In genomic region chr1:31769720-31770390, GRCh38 we compare ENCODE assay signal across 11 cellular contexts. TPM values are rescaled to one million over a fixed set of nuclear protein-coding genes. Genes with fewer than 3 reads are reported as not detected.
DNase-seq lines count a peak whose midpoint lies in the region; ATAC-seq and TF ChIP-seq lines count a peak whose summit lies in the region.
"Had no signal": no experiment of that assay in that cellular context is flagged by ENCODE, and none has a peak within 500 bp of the region (broad histone marks: within the 10 kb centered on the region; RNA-seq: fewer than 3 reads in every experiment).

No MANE protein-coding gene starts in this region.

- H3K4me1 Mint-ChIP-seq in neural crest cell: peaks cover 12% of the 10 kb centered on the region

- no peak overlapping the region for H3K4me3 ChIP-seq in body of pancreas
- H3K4me3 ChIP-seq: thoracic aorta had no signal

- no peak overlapping the region for H3K27ac ChIP-seq in body of pancreas
- H3K27ac ChIP-seq: thoracic aorta had no signal

- H3K27me3 Mint-ChIP-seq in neural crest cell (ENCODE audit: low read depth): peaks cover 80% of the 10 kb centered on the region

- peaks cover 17% of the 10 kb centered on the region for H3K4me1 ChIP-seq in body of pancreas

- no peaks in the 10 kb centered on the region for H3K9me3 ChIP-seq in body of pancreas
- H3K9me3 ChIP-seq: thoracic aorta had no signal

- peak overlapping the region; percentile 17 for H3K4me3 Mint-ChIP-seq in neural crest cell

- no peak overlapping the region for H3K27ac Mint-ChIP-seq in neural crest cell (ENCODE audit: unreplicated experiment)

- ATAC-seq in body of pancreas: peak; percentile 7
- no peak for ATAC-seq in HG03196 (IDR thresholded peaks at IDR 0.05; ENCODE audit: unreplicated experiment)
- ATAC-seq in HG02678 (IDR thresholded peaks at IDR 0.05; ENCODE audit: unreplicated experiment): no peak

- H3K27me3 ChIP-seq in body of pancreas: peaks cover 0 to 19% of the 10 kb centered on the region in 2 donors

- no peak for TF ChIP-seq CTCF in body of pancreas (IDR thresholded peaks at IDR 0.05)
- TF ChIP-seq CTCF in neural crest cell (conservative IDR thresholded peaks at IDR 0.05): no peak

- no peaks in the 10 kb centered on the region for H3K36me3 ChIP-seq in body of pancreas (replicated peaks in 1 of 2; ENCODE audit: insufficient read depth in 1 of 2, low read depth in 2 of 2)
- H3K36me3 ChIP-seq: thoracic aorta had no signal

- H3K36me3 Mint-ChIP-seq in neural crest cell (ENCODE audit: low read depth): no peaks in the 10 kb centered on the region

- TF ChIP-seq POLR2A in body of pancreas (IDR thresholded peaks at IDR 0.05): no peak

- peak; percentile 87 for DNase-seq in DMS79 treated with DMSO at 0.1 percent for 48 hours (lab: John Stamatoyannopoulos, UW)
- peak; percentile 80 for DNase-seq in NCI-H2196 (lab: John Stamatoyannopoulos, UW; ENCODE audit: unreplicated experiment)
- peak in 3 of 4 donors; percentile 33 to 54 (median 53) for DNase-seq in body of pancreas
- no peak for DNase-seq in neural crest cell (ENCODE audit: low read depth, low spot score)
- DNase-seq in T-helper 9 cell: no peak
- DNase-seq: activated T-cell treated with anti-CD3 and anti-CD28 coated beads, Interleukin-2, amount 50 U/mL, for 1 hour; IMR-90; T1000 had no signal

- 39 to 45% methylated on average over 2 to 10 of the region's 12 CpGs for WGBS in body of pancreas, 2 donors

- no peaks in the 10 kb centered on the region for H3K9me3 Mint-ChIP-seq in neural crest cell

- intact Hi-C loops in body of pancreas (cut with DNase I): no loop called here

RNA-seq across cellular contexts. Expression of gene ADGRB2, which starts 5.7 kb away (rescaled TPM):
- 1 to 10 TPM in 1 of 2 donors, under 1 TPM in 1; 0.26 to 3.0 TPM for total RNA-seq in body of pancreas
- 17.8 and 18.8 TPM in 2 replicates for total RNA-seq in neural crest cell

RNA-seq across cellular contexts. Expression of gene SPOCD1, which starts 46.0 kb away (rescaled TPM):
- total RNA-seq in body of pancreas (under 1 TPM in 1 of 2 donors, not detected in 1; 0.26 TPM), neural crest cell (0.56 and 0.61 TPM in 2 replicates)

Comparison
In these comparisons a context has a peak if more than half of its experiments do, and no peak if none do; other contexts are left out.
1. DNase-seq: peak in DMS79 treated with DMSO at 0.1 percent for 48 hours (single experiment), NCI-H2196 (single experiment) and body of pancreas (3 of 4); none in neural crest cell (single experiment) and T-helper 9 cell (single experiment).